Comparison of ENCODE assay signal across 1 cellular context in the genomic region with DNA sequence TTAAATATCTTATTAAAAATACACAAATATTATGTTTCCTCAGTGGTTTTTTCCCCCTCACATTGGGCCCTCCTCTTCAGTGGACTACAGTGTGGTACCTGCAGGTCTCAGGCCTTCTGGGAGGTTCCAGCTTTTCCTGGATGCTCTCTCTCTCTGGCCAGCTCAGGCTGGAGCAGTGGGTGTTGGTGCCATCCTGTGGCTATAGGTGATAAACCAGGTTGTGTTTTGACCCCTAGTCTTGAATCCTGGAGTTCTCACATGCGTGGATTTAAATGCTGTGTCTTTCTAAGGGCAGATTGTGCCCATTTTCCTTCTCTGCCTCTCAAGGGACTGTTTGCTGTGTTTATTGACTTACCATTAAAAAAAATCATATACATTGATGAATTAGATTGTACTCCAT.
TF ChIP-seq lines count a peak whose summit lies in the region.

No MANE protein-coding gene starts in this region.

TF ChIP-seq in GM23338, 12 proteins besides CTCF, POLR2A, EP300 and RAD21 (continued from another document):
- TF ChIP-seq, protein P1, sequence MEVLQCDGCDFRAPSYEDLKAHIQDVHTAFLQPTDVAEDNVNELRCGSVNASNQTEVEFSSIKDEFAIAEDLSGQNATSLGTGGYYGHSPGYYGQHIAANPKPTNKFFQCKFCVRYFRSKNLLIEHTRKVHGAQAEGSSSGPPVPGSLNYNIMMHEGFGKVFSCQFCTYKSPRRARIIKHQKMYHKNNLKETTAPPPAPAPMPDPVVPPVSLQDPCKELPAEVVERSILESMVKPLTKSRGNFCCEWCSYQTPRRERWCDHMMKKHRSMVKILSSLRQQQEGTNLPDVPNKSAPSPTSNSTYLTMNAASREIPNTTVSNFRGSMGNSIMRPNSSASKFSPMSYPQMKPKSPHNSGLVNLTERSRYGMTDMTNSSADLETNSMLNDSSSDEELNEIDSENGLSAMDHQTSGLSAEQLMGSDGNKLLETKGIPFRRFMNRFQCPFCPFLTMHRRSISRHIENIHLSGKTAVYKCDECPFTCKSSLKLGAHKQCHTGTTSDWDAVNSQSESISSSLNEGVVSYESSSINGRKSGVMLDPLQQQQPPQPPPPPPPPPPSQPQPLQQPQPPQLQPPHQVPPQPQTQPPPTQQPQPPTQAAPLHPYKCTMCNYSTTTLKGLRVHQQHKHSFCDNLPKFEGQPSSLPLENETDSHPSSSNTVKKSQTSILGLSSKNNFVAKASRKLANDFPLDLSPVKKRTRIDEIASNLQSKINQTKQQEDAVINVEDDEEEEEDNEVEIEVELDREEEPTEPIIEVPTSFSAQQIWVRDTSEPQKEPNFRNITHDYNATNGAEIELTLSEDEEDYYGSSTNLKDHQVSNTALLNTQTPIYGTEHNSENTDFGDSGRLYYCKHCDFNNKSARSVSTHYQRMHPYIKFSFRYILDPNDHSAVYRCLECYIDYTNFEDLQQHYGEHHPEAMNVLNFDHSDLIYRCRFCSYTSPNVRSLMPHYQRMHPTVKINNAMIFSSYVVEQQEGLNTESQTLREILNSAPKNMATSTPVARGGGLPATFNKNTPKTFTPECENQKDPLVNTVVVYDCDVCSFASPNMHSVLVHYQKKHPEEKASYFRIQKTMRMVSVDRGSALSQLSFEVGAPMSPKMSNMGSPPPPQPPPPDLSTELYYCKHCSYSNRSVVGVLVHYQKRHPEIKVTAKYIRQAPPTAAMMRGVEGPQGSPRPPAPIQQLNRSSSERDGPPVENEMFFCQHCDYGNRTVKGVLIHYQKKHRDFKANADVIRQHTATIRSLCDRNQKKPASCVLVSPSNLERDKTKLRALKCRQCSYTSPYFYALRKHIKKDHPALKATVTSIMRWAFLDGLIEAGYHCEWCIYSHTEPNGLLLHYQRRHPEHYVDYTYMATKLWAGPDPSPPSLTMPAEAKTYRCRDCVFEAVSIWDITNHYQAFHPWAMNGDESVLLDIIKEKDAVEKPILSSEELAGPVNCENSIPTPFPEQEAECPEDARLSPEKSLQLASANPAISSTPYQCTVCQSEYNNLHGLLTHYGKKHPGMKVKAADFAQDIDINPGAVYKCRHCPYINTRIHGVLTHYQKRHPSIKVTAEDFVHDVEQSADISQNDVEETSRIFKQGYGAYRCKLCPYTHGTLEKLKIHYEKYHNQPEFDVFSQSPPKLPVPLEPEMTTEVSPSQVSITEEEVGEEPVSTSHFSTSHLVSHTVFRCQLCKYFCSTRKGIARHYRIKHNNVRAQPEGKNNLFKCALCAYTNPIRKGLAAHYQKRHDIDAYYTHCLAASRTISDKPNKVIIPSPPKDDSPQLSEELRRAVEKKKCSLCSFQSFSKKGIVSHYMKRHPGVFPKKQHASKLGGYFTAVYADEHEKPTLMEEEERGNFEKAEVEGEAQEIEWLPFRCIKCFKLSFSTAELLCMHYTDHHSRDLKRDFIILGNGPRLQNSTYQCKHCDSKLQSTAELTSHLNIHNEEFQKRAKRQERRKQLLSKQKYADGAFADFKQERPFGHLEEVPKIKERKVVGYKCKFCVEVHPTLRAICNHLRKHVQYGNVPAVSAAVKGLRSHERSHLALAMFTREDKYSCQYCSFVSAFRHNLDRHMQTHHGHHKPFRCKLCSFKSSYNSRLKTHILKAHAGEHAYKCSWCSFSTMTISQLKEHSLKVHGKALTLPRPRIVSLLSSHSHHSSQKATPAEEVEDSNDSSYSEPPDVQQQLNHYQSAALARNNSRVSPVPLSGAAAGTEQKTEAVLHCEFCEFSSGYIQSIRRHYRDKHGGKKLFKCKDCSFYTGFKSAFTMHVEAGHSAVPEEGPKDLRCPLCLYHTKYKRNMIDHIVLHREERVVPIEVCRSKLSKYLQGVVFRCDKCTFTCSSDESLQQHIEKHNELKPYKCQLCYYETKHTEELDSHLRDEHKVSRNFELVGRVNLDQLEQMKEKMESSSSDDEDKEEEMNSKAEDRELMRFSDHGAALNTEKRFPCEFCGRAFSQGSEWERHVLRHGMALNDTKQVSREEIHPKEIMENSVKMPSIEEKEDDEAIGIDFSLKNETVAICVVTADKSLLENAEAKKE (CRISPR knock-in tag; IDR thresholded peaks at IDR 0.05): no peak
- TF ChIP-seq NANOG (IDR thresholded peaks at IDR 0.05; ENCODE audit: borderline replicate concordance): no peak
